13 cellular contexts compared by ENCODE assay signal in genomic region chr1:187185389-187185788, GRCh38.
DNase-seq lines count a peak whose midpoint lies in the region; ATAC-seq and TF ChIP-seq lines count a peak whose summit lies in the region.
"Had no signal": no experiment of that assay in that cellular context is flagged by ENCODE, and none has a peak within 500 bp of the region (broad histone marks: within the 10 kb centered on the region; RNA-seq: fewer than 3 reads in every experiment).

No MANE protein-coding gene starts in this region.

- DNase-seq in COLO668 (lab: John Stamatoyannopoulos, UW; ENCODE audit: unreplicated experiment): peak; percentile 52
- DNase-seq in NCI-H2107 (lab: John Stamatoyannopoulos, UW): peak; percentile 35
- no peak for DNase-seq in endodermal cell
- no peak for DNase-seq in Ammon's horn (ENCODE audit: low spot score)
- no peak for DNase-seq in occipital lobe (lab: John Stamatoyannopoulos, UW)
- no peak for DNase-seq in T-cell
- DNase-seq: C1 segment of cervical spinal cord, NCI-H1092, NCI-H187, NCI-H524 had no signal

- no peak overlapping the region for H3K9ac ChIP-seq in endodermal cell (ENCODE audit: extremely low read depth, low read length, poor library complexity, severe bottlenecking)

- no peaks in the 10 kb centered on the region for H3K4me1 Mint-ChIP-seq in endodermal cell
- H3K4me1 Mint-ChIP-seq in T-cell: no peaks in the 10 kb centered on the region

- peak; percentile 14 for TF ChIP-seq CTCF in endodermal cell (conservative IDR thresholded peaks at IDR 0.05)

- H3K36me3 Mint-ChIP-seq in endodermal cell (ENCODE audit: low read depth): peaks cover 4% of the 10 kb centered on the region
- H3K36me3 Mint-ChIP-seq in T-cell: no peaks in the 10 kb centered on the region

- no peak overlapping the region for H3K4me3 Mint-ChIP-seq in endodermal cell
- H3K4me3 Mint-ChIP-seq in T-cell: no peak overlapping the region

- H3K4me1 ChIP-seq in endodermal cell (ENCODE audit: control insufficient read depth, insufficient read depth, low read length): no peaks in the 10 kb centered on the region

- H3K27me3 ChIP-seq in endodermal cell (ENCODE audit: control insufficient read depth, insufficient read depth, low read length, poor library complexity, severe bottlenecking): no peaks in the 10 kb centered on the region

- no peak overlapping the region for H3K27ac ChIP-seq in endodermal cell (ENCODE audit: low read depth, low read length)
- H3K27ac ChIP-seq: SK-N-MC had no signal

- POLR2A ChIA-PET in T-cell (lab: Charles Lee): no interaction called here

- peaks cover 8% of the 10 kb centered on the region for H3K9me3 ChIP-seq in endodermal cell (ENCODE audit: control insufficient read depth, low read length)

- no peak overlapping the region for H3K4me3 ChIP-seq in endodermal cell (ENCODE audit: low read length)
- H3K4me3 ChIP-seq: SK-N-MC had no signal

- no peaks in the 10 kb centered on the region for H3K27me3 Mint-ChIP-seq in endodermal cell (ENCODE audit: insufficient read depth)
- no peaks in the 10 kb centered on the region for H3K27me3 Mint-ChIP-seq in T-cell

- WGBS in endodermal cell (ENCODE audit: insufficient coverage in 1 of 2, insufficient read length in 1 of 2), 2 experiments: 83 to 90% methylated on average over 1 to 2 of the region's 2 CpGs

- H3K36me3 ChIP-seq in endodermal cell (ENCODE audit: control insufficient read depth, insufficient read depth, low read length): no peaks in the 10 kb centered on the region

- CTCF ChIA-PET in T-cell (lab: Charles Lee): no interaction called here

- ATAC-seq in GM18909 (IDR thresholded peaks at IDR 0.05; ENCODE audit: poor library complexity, unreplicated experiment) (peak; percentile 42), T-cell (replicated peaks in 1 of 4) (no peak)
- ATAC-seq: Right ventricle myocardium inferior had no signal

- H3K9me3 Mint-ChIP-seq in endodermal cell (peaks cover 13% of the 10 kb centered on the region), T-cell (peaks cover 5 to 29% (median 12%) of the 10 kb centered on the region in 3 donors)

- H3K27ac Mint-ChIP-seq in endodermal cell (no peak overlapping the region), T-cell (no peak overlapping the region)

Comparison
In these comparisons a context has a peak if more than half of its experiments do, and no peak if none do; other contexts are left out.
1. DNase-seq: peak in COLO668 (single experiment) and NCI-H2107 (single experiment); none in endodermal cell (single experiment), Ammon's horn (single experiment), occipital lobe (single experiment) and T-cell (0 of 34).